3 cellular contexts compared by ENCODE assay signal in genomic region chr20:54037525-54037924, GRCh38.
TF ChIP-seq lines count a peak whose summit lies in the region.

No MANE protein-coding gene starts in this region.

TF ChIP-seq in HepG2, 621 proteins besides CTCF, POLR2A, EP300 and RAD21:
- TF ChIP-seq ZNF629 (CRISPR knock-in tag; conservative IDR thresholded peaks at IDR 0.05), result peak; percentile 83
- TF ChIP-seq SRSF9 (IDR thresholded peaks at IDR 0.05; ENCODE audit: borderline replicate concordance, insufficient read depth, low read depth, low read length, poor library complexity, severe bottlenecking), result no peak
TF ChIP-seq in HepG2: peak in this region for 1.

TF ChIP-seq in GM12878, 131 proteins besides CTCF, POLR2A, EP300 and RAD21:
- TF ChIP-seq YY1 (IDR thresholded peaks at IDR 0.05; ENCODE audit: low read depth, low read length), result no peak
- TF ChIP-seq BCL11A (IDR thresholded peaks at IDR 0.05; ENCODE audit: low read depth, low read length), result no peak
- TF ChIP-seq RB1 (IDR thresholded peaks at IDR 0.05; ENCODE audit: borderline replicate concordance), result no peak
- peak; percentile 19; the same call in 1 of the 2 replicates for TF ChIP-seq NFXL1 (IDR thresholded peaks at IDR 0.05; ENCODE audit: borderline replicate concordance)
- no peak for TF ChIP-seq FOXK2 (IDR thresholded peaks at IDR 0.05)

TF ChIP-seq in K562, 482 proteins besides CTCF, POLR2A, EP300 and RAD21:
- peak; percentile 86 for TF ChIP-seq RBM25 (IDR thresholded peaks at IDR 0.05; ENCODE audit: low read depth, low read length, severe bottlenecking)
- peak; percentile 68; the same call in 1 of the 2 replicates for TF ChIP-seq ADNP (tag; IDR thresholded peaks at IDR 0.05)
- peak; percentile 17 to 31; a peak in 1 of 4 replicates for TF ChIP-seq KDM1A (IDR thresholded peaks at IDR 0.05)
- peak; percentile 56; the same call in 1 of the 2 replicates for TF ChIP-seq BCOR (IDR thresholded peaks at IDR 0.05)
- no peak for TF ChIP-seq HDAC3 (IDR thresholded peaks at IDR 0.05; ENCODE audit: borderline replicate concordance, partially characterized antibody)
